Comparison of ENCODE assay signal across 8 cellular contexts in genomic region chr10:79244068-79244442, GRCh38.
DNase-seq lines count a peak whose midpoint lies in the region; ATAC-seq and TF ChIP-seq lines count a peak whose summit lies in the region.

No MANE protein-coding gene starts in this region.

- DNase-seq in MG63 (no peak), epithelial cell of esophagus (ENCODE audit: low read depth) (no peak), NCI-H1930 (lab: John Stamatoyannopoulos, UW) (no peak), RKO (ENCODE audit: low spot score) (no peak), HUDEP-2 (lab: John Stamatoyannopoulos, UW; ENCODE audit: unreplicated experiment in 76 of 76) (no peak)

- peak; percentile 1 for ATAC-seq in GM19452 (IDR thresholded peaks at IDR 0.05; ENCODE audit: unreplicated experiment)
- no peak for ATAC-seq in GM18502 (IDR thresholded peaks at IDR 0.05; ENCODE audit: poor library complexity, unreplicated experiment)

- no peaks in the 10 kb centered on the region for H3K9me3 ChIP-seq in MG63

- TF ChIP-seq CTCF in epithelial cell of esophagus (IDR thresholded peaks at IDR 0.05; ENCODE audit: insufficient read depth, low read depth, low read length, missing control alignments) = no peak

- peak overlapping the region; percentile 2 to 95 (median 87) for H3K27ac ChIP-seq in skin epidermis

- peaks cover 50% of the 10 kb centered on the region for H3K36me3 ChIP-seq in MG63

- H3K27me3 ChIP-seq in MG63 = no peaks in the 10 kb centered on the region; the same call in 1 of the 2 replicates

- H3K4me3 ChIP-seq in MG63 (peak overlapping the region; percentile 45), epithelial cell of esophagus (ENCODE audit: low read length) (peak overlapping the region; percentile 18), skin epidermis (peak overlapping the region; percentile 34 to 69 (median 55))
